Comparison of ENCODE assay signal across 27 cellular contexts in the genomic region with DNA sequence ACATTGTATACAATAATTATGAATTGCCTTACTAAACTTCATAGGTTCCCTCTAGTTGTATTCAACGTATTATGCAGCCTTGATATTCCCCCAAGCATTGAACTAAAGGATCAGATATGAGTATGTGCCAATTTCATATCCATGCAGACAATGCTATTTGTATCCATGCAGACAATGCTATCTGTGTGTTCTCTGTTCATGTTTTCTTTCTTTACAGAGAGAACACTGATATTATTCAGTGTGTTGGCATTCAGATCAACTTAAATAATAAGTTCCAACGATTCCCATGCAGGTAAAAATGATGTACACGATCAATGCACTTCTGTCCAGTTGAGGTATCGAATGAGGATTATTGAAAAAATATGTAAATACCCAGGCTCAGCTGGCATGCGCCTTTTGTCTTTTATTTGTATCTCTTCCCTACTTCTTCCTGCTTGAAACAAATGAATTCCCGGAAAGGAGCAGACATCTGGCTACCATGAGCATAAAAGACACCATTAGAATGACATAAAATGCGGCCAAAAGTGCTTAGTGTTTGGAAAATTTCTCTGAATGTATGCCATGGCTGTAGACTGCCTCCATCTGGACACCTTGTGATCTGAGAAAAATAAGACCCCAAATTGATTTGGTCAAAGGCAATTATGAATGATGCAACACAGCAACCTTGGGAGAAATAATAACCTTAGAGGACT.
DNase-seq lines count a peak whose midpoint lies in the region; ATAC-seq, FAIRE-seq and TF ChIP-seq lines count a peak whose summit lies in the region.
"Had no signal": no experiment of that assay in that cellular context is flagged by ENCODE, and none has a peak within 500 bp of the region (broad histone marks: within the 10 kb centered on the region; RNA-seq: fewer than 3 reads in every experiment).

No MANE protein-coding gene starts in this region.

- no peak overlapping the region for H4K5ac ChIP-seq in H1 (ENCODE audit: insufficient read length, low read depth, low read length)

- no peak overlapping the region for H3K27ac ChIP-seq in H1 (ENCODE audit: low read depth, low read length)
- H3K27ac ChIP-seq: prostate gland, vagina had no signal

- H3K4me2 ChIP-seq in H1 (ENCODE audit: insufficient read depth in 1 of 2, low read depth in 2 of 2, low read length in 2 of 2): no peak overlapping the region
- H3K4me2 ChIP-seq: smooth muscle cell had no signal

- no peak overlapping the region for H4K8ac ChIP-seq in H1 (ENCODE audit: extremely low read depth, insufficient read depth, low read length)

- no peak overlapping the region for H4K91ac ChIP-seq in H1 (replicated peaks; ENCODE audit: insufficient read length, low read length)

- ATAC-seq in GM18511 (IDR thresholded peaks at IDR 0.05; ENCODE audit: unreplicated experiment) (no peak), GM21786 (IDR thresholded peaks at IDR 0.05; ENCODE audit: unreplicated experiment) (no peak)
- ATAC-seq in stimulated activated effector memory CD8-positive, alpha-beta T cell treated with anti-CD3 and anti-CD28 coated beads, Interleukin-12 subunit alpha, Interleukin-12 subunit beta, amount 100 ng/mL, for 72 hours: no peak
- ATAC-seq: left colon, Right ventricle myocardium inferior, T-cell had no signal

- no peaks in the 10 kb centered on the region for H4K20me1 ChIP-seq in H1 (replicated peaks in 1 of 2; ENCODE audit: control insufficient read depth in 1 of 2, insufficient read depth in 2 of 2, low read length in 2 of 2)

- H2BK20ac ChIP-seq in H1 (ENCODE audit: low read length): no peak overlapping the region

- no peaks in the 10 kb centered on the region for H3K79me2 ChIP-seq in H1 (ENCODE audit: control insufficient read depth in 1 of 2, insufficient read depth in 2 of 2, low read length in 2 of 2)

- no peak overlapping the region for H3K18ac ChIP-seq in H1 (ENCODE audit: extremely low read depth, low read length)

- no peaks in the 10 kb centered on the region for H3K4me1 ChIP-seq in H1 (replicated peaks in 1 of 4; ENCODE audit: control insufficient read depth in 3 of 4, insufficient read depth in 4 of 4, low read length in 3 of 4)
- H3K4me1 ChIP-seq: prostate gland, vagina had no signal

- CTCF ChIA-PET in H1 (lab: Charles Lee; ENCODE audit: partially characterized antibody): no interaction called here

- no peak overlapping the region for H2BK5ac ChIP-seq in H1 (ENCODE audit: low read depth, low read length)

- peaks cover 7% of the 10 kb centered on the region for H3K9me3 Mint-ChIP-seq in stimulated activated effector memory CD8-positive, alpha-beta T cell treated with anti-CD3 and anti-CD28 coated beads, Interleukin-12 subunit alpha, Interleukin-12 subunit beta, amount 100 ng/mL, for 72 hours
- H3K9me3 Mint-ChIP-seq: H9, nephron progenitor cell had no signal

- no peaks in the 10 kb centered on the region for H3K27me3 ChIP-seq in H1 (replicated peaks in 1 of 4; ENCODE audit: control insufficient read depth in 3 of 4, extremely low read depth in 1 of 4, insufficient read depth in 3 of 4, low read length in 3 of 4)
- H3K27me3 ChIP-seq: vagina had no signal

- no peaks in the 10 kb centered on the region for H3K4me1 Mint-ChIP-seq in stimulated activated effector memory CD8-positive, alpha-beta T cell treated with anti-CD3 and anti-CD28 coated beads, Interleukin-12 subunit alpha, Interleukin-12 subunit beta, amount 100 ng/mL, for 72 hours
- H3K4me1 Mint-ChIP-seq: H9, IgD-negative memory B cell, nephron progenitor cell, T-cell had no signal

- no peaks in the 10 kb centered on the region for H3K79me1 ChIP-seq in H1 (ENCODE audit: low read depth, low read length)

- TF ChIP-seq POLR2A in H1 (IDR thresholded peaks at IDR 0.05; ENCODE audit: control extremely low read depth in 1 of 2, low read depth in 2 of 2, low read length in 2 of 2): no peak

- no peak overlapping the region for H3K4me3 Mint-ChIP-seq in stimulated activated effector memory CD8-positive, alpha-beta T cell treated with anti-CD3 and anti-CD28 coated beads, Interleukin-12 subunit alpha, Interleukin-12 subunit beta, amount 100 ng/mL, for 72 hours
- H3K4me3 Mint-ChIP-seq: H9, IgD-negative memory B cell, nephron progenitor cell, T-cell had no signal

- H3K56ac ChIP-seq in H1 (replicated peaks; ENCODE audit: insufficient read length, low read depth, low read length): no peak overlapping the region

- no peak overlapping the region for H3K14ac ChIP-seq in H1 (ENCODE audit: insufficient read length)

- peak; percentile 33 to 43 for TF ChIP-seq RAD21 in H1 (IDR thresholded peaks at IDR 0.05 in 1 of 2, conservative IDR thresholded peaks at IDR 0.05 in 1 of 2; ENCODE audit: low read depth in 2 of 2, low read length in 2 of 2)

- H3K4me3 ChIP-seq in H1 (ENCODE audit: extremely low read depth in 1 of 4, insufficient read depth in 2 of 4, low read depth in 3 of 4, low read length in 4 of 4): no peak overlapping the region
- H3K4me3 ChIP-seq: prostate gland, smooth muscle cell, vagina had no signal

- FAIRE-seq in H1 (lab: Jason Lieb, UNC): no peak
- FAIRE-seq: bronchial epithelial cell, GM12891 had no signal

- H3K27ac Mint-ChIP-seq in stimulated activated effector memory CD8-positive, alpha-beta T cell treated with anti-CD3 and anti-CD28 coated beads, Interleukin-12 subunit alpha, Interleukin-12 subunit beta, amount 100 ng/mL, for 72 hours: no peak overlapping the region
- H3K27ac Mint-ChIP-seq: activated T-helper 2 cell treated with anti-CD3 and anti-CD28 coated beads, Interferon-gamma antibody, Interleukin-2, Interleukin-4, amounts not matched to agents 10 μg/mL and 5 μg/mL and 100 μg/mL, durations not matched to agents 14 hours and 24 hours and 36 hours; H9; IgD-negative memory B cell; nephron progenitor cell; T-cell had no signal

- POLR2A ChIA-PET in H1 (lab: Charles Lee; ENCODE audit: partially characterized antibody): no interaction called here

- peak; percentile 66 for DNase-seq in Ammon's horn (ENCODE audit: low spot score)
- DNase-seq in NAMALWA (ENCODE audit: low spot score): peak; percentile 10
- no peak for DNase-seq in H1 (ENCODE audit: low read depth in 1 of 2, low spot score in 2 of 2)
- peak; percentile 65 for DNase-seq in medulla oblongata (ENCODE audit: extremely low spot score)
- no peak for DNase-seq in NCI-H345 (lab: John Stamatoyannopoulos, UW)
- DNase-seq in stimulated activated effector memory CD8-positive, alpha-beta T cell treated with anti-CD3 and anti-CD28 coated beads, Interleukin-12 subunit alpha, Interleukin-12 subunit beta, amount 100 ng/mL, for 72 hours (ENCODE audit: low spot score in 2 of 2): no peak
- DNase-seq: activated CD4-positive, alpha-beta T cell treated with anti-CD3 and anti-CD28 coated beads for 48 hours; effector CD8-positive, alpha-beta T cell; GF-D8; H9; left colon; NCI-H1092; NCI-H2081; NCI-H526 treated with DMSO at 0.1 percent for 48 hours; nephron progenitor cell; stimulated activated CD4-positive, alpha-beta T cell treated with anti-CD3 and anti-CD28 coated beads, Interleukin-4, amount 100 ng/mL, for 1 hour; T-cell had no signal

- H3K4ac ChIP-seq in H1 (replicated peaks; ENCODE audit: insufficient read length, low read depth, low read length): no peak overlapping the region

- no peaks in the 10 kb centered on the region for H3K36me3 Mint-ChIP-seq in stimulated activated effector memory CD8-positive, alpha-beta T cell treated with anti-CD3 and anti-CD28 coated beads, Interleukin-12 subunit alpha, Interleukin-12 subunit beta, amount 100 ng/mL, for 72 hours
- H3K36me3 Mint-ChIP-seq: IgD-negative memory B cell, T-cell had no signal

- no peak overlapping the region for H2BK12ac ChIP-seq in H1 (ENCODE audit: low read depth, low read length)

- no peak overlapping the region for H3K9ac ChIP-seq in H1 (replicated peaks in 1 of 4; ENCODE audit: extremely low read depth in 1 of 4, low read depth in 3 of 4, low read length in 3 of 4)

- 91% methylated on average over 7 of the region's 7 CpGs; no CpG with 5 or more reads in 1 of the 2 experiments for WGBS in H1 (ENCODE audit: extremely low coverage in 1 of 2, insufficient coverage in 1 of 2, insufficient read length in 1 of 2, insufficient replicate concordance in 2 of 2, low coverage in 1 of 2, low lambda C conversion rate in 2 of 2, missing lambda C conversion rate in 1 of 2), 2 experiments

- no peak overlapping the region for H2AK5ac ChIP-seq in H1 (ENCODE audit: low read depth, low read length)

- no peak overlapping the region for H3K23ac ChIP-seq in H1 (ENCODE audit: insufficient read length)

- H2AFZ ChIP-seq in H1 (ENCODE audit: low read length): no peak overlapping the region

- TF ChIP-seq EP300 in H1 (IDR thresholded peaks at IDR 0.05; ENCODE audit: borderline replicate concordance in 1 of 2, low read depth in 2 of 2, low read length in 2 of 2): no peak

- no peak for TF ChIP-seq CTCF in H1 (IDR thresholded peaks at IDR 0.05; ENCODE audit: control extremely low read depth in 1 of 3, insufficient read depth in 1 of 3, low read depth in 1 of 3, low read length in 3 of 3)

- H2BK120ac ChIP-seq in H1 (replicated peaks; ENCODE audit: low read depth, low read length): no peak overlapping the region

- H2BK15ac ChIP-seq in H1 (ENCODE audit: low read length): no peak overlapping the region

- H3K23me2 ChIP-seq in H1 (ENCODE audit: low read depth, low read length): no peaks in the 10 kb centered on the region

- H3K9me3 ChIP-seq in H1 (ENCODE audit: insufficient read depth in 2 of 2, low read depth in 1 of 2, low read length in 1 of 2): no peaks in the 10 kb centered on the region
- H3K9me3 ChIP-seq: prostate gland, vagina had no signal

- no peaks in the 10 kb centered on the region for H3K36me3 ChIP-seq in H1 (ENCODE audit: control insufficient read depth in 2 of 4, insufficient read depth in 4 of 4, low read length in 3 of 4)
- H3K36me3 ChIP-seq: prostate gland, vagina had no signal

TF ChIP-seq in H1, 55 proteins besides CTCF, POLR2A, EP300 and RAD21 (continues in another document):
- no peak for TF ChIP-seq KDM5A (IDR thresholded peaks at IDR 0.05; ENCODE audit: low read length)
- no peak for TF ChIP-seq RNF2 (IDR thresholded peaks at IDR 0.05; ENCODE audit: borderline replicate concordance, low read depth, low read length, missing control alignments, poor library complexity, severe bottlenecking)
- TF ChIP-seq, protein P1, sequence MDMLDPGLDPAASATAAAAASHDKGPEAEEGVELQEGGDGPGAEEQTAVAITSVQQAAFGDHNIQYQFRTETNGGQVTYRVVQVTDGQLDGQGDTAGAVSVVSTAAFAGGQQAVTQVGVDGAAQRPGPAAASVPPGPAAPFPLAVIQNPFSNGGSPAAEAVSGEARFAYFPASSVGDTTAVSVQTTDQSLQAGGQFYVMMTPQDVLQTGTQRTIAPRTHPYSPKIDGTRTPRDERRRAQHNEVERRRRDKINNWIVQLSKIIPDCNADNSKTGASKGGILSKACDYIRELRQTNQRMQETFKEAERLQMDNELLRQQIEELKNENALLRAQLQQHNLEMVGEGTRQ (IDR thresholded peaks at IDR 0.05; ENCODE audit: low read length): no peak
- TF ChIP-seq BACH1 (IDR thresholded peaks at IDR 0.05; ENCODE audit: low read length): no peak
- TF ChIP-seq EZH2 (IDR thresholded peaks at IDR 0.05; ENCODE audit: low read depth, low read length, severe bottlenecking): no peak
- TF ChIP-seq RBBP5 (IDR thresholded peaks at IDR 0.05; ENCODE audit: borderline replicate concordance, low read depth, low read length): no peak

Comparison
In these comparisons a context has a peak if more than half of its experiments do, and no peak if none do; other contexts are left out.
1. DNase-seq: peak in Ammon's horn (single experiment), NAMALWA (single experiment) and medulla oblongata (single experiment); none in H1 (0 of 2), NCI-H345 (single experiment) and stimulated activated effector memory CD8-positive, alpha-beta T cell treated with anti-CD3 and anti-CD28 coated beads, Interleukin-12 subunit alpha, Interleukin-12 subunit beta, amount 100 ng/mL, for 72 hours (0 of 2).